Comparison of ENCODE assay signal across 1 cellular context in genomic region chr3:9911863-9912262, GRCh38.
A peak's percentile ranks its signal among the peaks of the same experiment; 100 is the strongest.
TF ChIP-seq lines count a peak whose summit lies in the region.

No MANE protein-coding gene starts in this region.

TF ChIP-seq in K562, 482 proteins besides CTCF, POLR2A, EP300 and RAD21 (continues in another document):
- TF ChIP-seq ELK3 (CRISPR knock-in tag; IDR thresholded peaks at IDR 0.05) (no peak), ATF7 (IDR thresholded peaks at IDR 0.05) (no peak), ZNF407 (IDR thresholded peaks at IDR 0.05; ENCODE audit: low read depth) (no peak), ZFP1 (CRISPR knock-in tag; IDR thresholded peaks at IDR 0.05) (no peak), PML (IDR thresholded peaks at IDR 0.05; ENCODE audit: low read length) (no peak), MGA (IDR thresholded peaks at IDR 0.05) (0 out of 2 replicates have a peak, but pooled peaks have one; percentile 2), PHF20 (IDR thresholded peaks at IDR 0.05; ENCODE audit: partially characterized antibody) (no peak), IRF2 (CRISPR knock-in tag; IDR thresholded peaks at IDR 0.05) (no peak), SAP30 (IDR thresholded peaks at IDR 0.05; ENCODE audit: borderline replicate concordance, insufficient read depth, low read depth, low read length, poor library complexity, severe bottlenecking) (no peak), KDM2B (CRISPR knock-in tag; IDR thresholded peaks at IDR 0.05) (no peak), NFE2 (IDR thresholded peaks at IDR 0.05; ENCODE audit: low read depth) (peak; percentile 77), HDAC3 (IDR thresholded peaks at IDR 0.05; ENCODE audit: borderline replicate concordance, partially characterized antibody) (no peak), POLR2AphosphoS2 (IDR thresholded peaks at IDR 0.05; ENCODE audit: low read length) (no peak), ARNT (IDR thresholded peaks at IDR 0.05) (no peak), TAF1 (IDR thresholded peaks at IDR 0.05; ENCODE audit: control insufficient read depth, extremely low read depth, insufficient read depth, low read length, severe bottlenecking) (peak; percentile 29), ZNF282 (CRISPR knock-in tag; IDR thresholded peaks at IDR 0.05) (no peak), JUN (IDR thresholded peaks at IDR 0.05; ENCODE audit: borderline replicate concordance, low read depth, low read length) (no peak), JUN (CRISPR knock-in tag; IDR thresholded peaks at IDR 0.05; ENCODE audit: borderline replicate concordance) (no peak), KLF13 (tag; IDR thresholded peaks at IDR 0.05; ENCODE audit: borderline replicate concordance, low read depth) (no peak), XRCC5 (IDR thresholded peaks at IDR 0.05; ENCODE audit: low read depth, low read length) (no peak), HOMEZ (CRISPR knock-in tag; IDR thresholded peaks at IDR 0.05) (no peak), FOSL1 (tag; conservative IDR thresholded peaks at IDR 0.05) (no peak), TCF7 (IDR thresholded peaks at IDR 0.05; ENCODE audit: borderline replicate concordance) (no peak), ZNF12 (CRISPR knock-in tag; IDR thresholded peaks at IDR 0.05) (no peak), MXI1 (IDR thresholded peaks at IDR 0.05; ENCODE audit: low read depth, low read length) (no peak), ZNF217 (CRISPR knock-in tag; IDR thresholded peaks at IDR 0.05) (no peak), SRSF9 (IDR thresholded peaks at IDR 0.05; ENCODE audit: borderline replicate concordance, low read depth, low read length) (no peak), ZNF830 (CRISPR knock-in tag; IDR thresholded peaks at IDR 0.05) (no peak), TCFL5 (CRISPR knock-in tag; conservative IDR thresholded peaks at IDR 0.05) (no peak), ARHGAP35 (IDR thresholded peaks at IDR 0.05; ENCODE audit: partially characterized antibody) (no peak), JUND (IDR thresholded peaks at IDR 0.05; ENCODE audit: borderline replicate concordance, low read depth, low read length) (0 out of 2 replicates have a peak, but pooled peaks have one; percentile 16), JUND (tag; IDR thresholded peaks at IDR 0.05; ENCODE audit: borderline replicate concordance, low read depth, low read length) (no peak), ZNF274 (IDR thresholded peaks at IDR 0.05; ENCODE audit: borderline replicate concordance, low read depth, low read length) (no peak), NR1H2 (CRISPR knock-in tag; IDR thresholded peaks at IDR 0.05) (no peak), ZNF224 (CRISPR knock-in tag; IDR thresholded peaks at IDR 0.05) (no peak), ZBTB12 (CRISPR knock-in tag; IDR thresholded peaks at IDR 0.05) (no peak), PKNOX1 (IDR thresholded peaks at IDR 0.05) (peak; percentile 80), PCBP1 (IDR thresholded peaks at IDR 0.05; ENCODE audit: low read depth, low read length, poor library complexity, severe bottlenecking) (no peak)
